14 cellular contexts compared by ENCODE assay signal in genomic region chr12:52667509-52667908, GRCh38. TPM values are rescaled to one million over a fixed set of nuclear protein-coding genes. Genes with fewer than 3 reads are reported as not detected.
DNase-seq lines count a peak whose midpoint lies in the region; FAIRE-seq and TF ChIP-seq lines count a peak whose summit lies in the region.
"Had no signal": no experiment of that assay in that cellular context is flagged by ENCODE, and none has a peak within 500 bp of the region (broad histone marks: within the 10 kb centered on the region; RNA-seq: fewer than 3 reads in every experiment).

No MANE protein-coding gene starts in this region.

- no peak for FAIRE-seq in D721Med (lab: Jason Lieb, UNC)

- H4K20me1 ChIP-seq in OCI-LY1 (ENCODE audit: insufficient read depth, low read length): no peaks in the 10 kb centered on the region

- no peak overlapping the region for H2AFZ ChIP-seq in OCI-LY1 (ENCODE audit: low read length)

- no peak overlapping the region for H3K4me3 ChIP-seq in A673 (ENCODE audit: low read depth, low read length, poor library complexity, severe bottlenecking)
- H3K4me3 ChIP-seq in GM06990 (replicated peaks; ENCODE audit: low read depth, low read length): no peak overlapping the region
- H3K4me3 ChIP-seq in OCI-LY1 (ENCODE audit: low read depth, low read length, poor library complexity, severe bottlenecking): no peak overlapping the region
- H3K4me3 ChIP-seq in fibroblast of the aortic adventitia (ENCODE audit: low read depth, low read length): no peak overlapping the region
- H3K4me3 ChIP-seq: gastroesophageal sphincter, left lung had no signal

- no peak overlapping the region for H3K27ac ChIP-seq in A673 (ENCODE audit: low read depth, low read length, poor library complexity, severe bottlenecking)
- no peak overlapping the region for H3K27ac ChIP-seq in OCI-LY1 (ENCODE audit: low read depth, low read length, poor library complexity, severe bottlenecking)
- H3K27ac ChIP-seq: gastroesophageal sphincter, left lung had no signal

- intact Hi-C loops in A673 (cut with micrococcal nuclease; ENCODE audit: unreplicated experiment): loop anchor here (2.0 kb wide), 1 partner anchor 203 kb away; no protein-coding TSS in a partner anchor

- no peak overlapping the region for H3K4me2 ChIP-seq in OCI-LY1 (ENCODE audit: low read length)

- H3K36me3 ChIP-seq in A673 (ENCODE audit: insufficient read depth, low read length, poor library complexity, severe bottlenecking): no peaks in the 10 kb centered on the region
- H3K36me3 ChIP-seq in GM06990 (ENCODE audit: control insufficient read depth, insufficient read depth, low read length): no peaks in the 10 kb centered on the region
- no peaks in the 10 kb centered on the region for H3K36me3 ChIP-seq in OCI-LY1 (ENCODE audit: insufficient read depth, low read length)
- H3K36me3 ChIP-seq: gastroesophageal sphincter, left lung had no signal

- POLR2A ChIA-PET in A673 (lab: Charles Lee; ENCODE audit: low non-redundant PET): no interaction called here

- H3K4me1 ChIP-seq in A673 (ENCODE audit: insufficient read depth, low read length, poor library complexity, severe bottlenecking): no peaks in the 10 kb centered on the region
- no peaks in the 10 kb centered on the region for H3K4me1 ChIP-seq in OCI-LY1 (ENCODE audit: insufficient read depth, low read length, severe bottlenecking)
- H3K4me1 ChIP-seq: gastroesophageal sphincter, left lung had no signal

- H3K9me2 ChIP-seq in OCI-LY1 (ENCODE audit: low read depth, low read length): no peaks in the 10 kb centered on the region

- H3K79me2 ChIP-seq in OCI-LY1 (ENCODE audit: insufficient read depth, low read length): no peaks in the 10 kb centered on the region

- peak; percentile 35 for DNase-seq in A673 (ENCODE audit: low spot score)
- DNase-seq in GM06990 (ENCODE audit: extremely low read depth, insufficient read length): no peak
- no peak for DNase-seq in fibroblast of the aortic adventitia (ENCODE audit: low read depth)
- no peak for DNase-seq in NCI-H146 treated with DMSO at 0.1 percent for 48 hours (lab: John Stamatoyannopoulos, UW; ENCODE audit: unreplicated experiment)
- no peak for DNase-seq in globus pallidus (ENCODE audit: low spot score)
- no peak for DNase-seq in activated naive CD4-positive, alpha-beta T cell treated with Interleukin-2 at 50 U/mL for 16 hours
- no peak for DNase-seq in D721Med (ENCODE audit: insufficient read length, low spot score)
- DNase-seq: activated CD8-positive, alpha-beta memory T cell treated with anti-CD3 and anti-CD28 coated beads, Interleukin-2, amount 50 U/mL, for 4 hours; activated naive CD8-positive, alpha-beta T cell treated with anti-CD3 and anti-CD28 coated beads, Interleukin-2, amount 50 U/mL, for 24 hours; CD4-positive, alpha-beta memory T cell; left lung; NCI-H446 had no signal

- CTCF ChIA-PET in A673 (lab: Charles Lee): interaction anchor here (0.7 to 1.7 kb wide), 5 partner anchors 198 to 276 kb away, joined by 3 to 9 read pairs (median 4); no protein-coding TSS in a partner anchor

- no peak overlapping the region for H3K9ac ChIP-seq in OCI-LY1 (ENCODE audit: low read length)

- H3K27me3 ChIP-seq in A673 (replicated peaks; ENCODE audit: insufficient read depth, low read depth, low read length, poor library complexity): no peaks in the 10 kb centered on the region
- H3K27me3 ChIP-seq in GM06990 (replicated peaks; ENCODE audit: control insufficient read depth, insufficient read depth, low read length): no peaks in the 10 kb centered on the region; the same call in 1 of the 2 replicates
- H3K27me3 ChIP-seq in OCI-LY1 (ENCODE audit: insufficient read depth, low read length): no peaks in the 10 kb centered on the region

- no peaks in the 10 kb centered on the region for H3F3A ChIP-seq in OCI-LY1 (ENCODE audit: insufficient read depth, low read length)

- TF ChIP-seq CTCF in A673 (conservative IDR thresholded peaks at IDR 0.05; ENCODE audit: low read depth, low read length) (peak; percentile 64), GM06990 (IDR thresholded peaks at IDR 0.05; ENCODE audit: insufficient read depth, low read length, poor library complexity, severe bottlenecking) (peak; percentile 35), OCI-LY1 (IDR thresholded peaks at IDR 0.05; ENCODE audit: low read length) (0 out of 2 replicates have a peak, but pooled peaks have one; percentile 14), fibroblast of the aortic adventitia (IDR thresholded peaks at IDR 0.05; ENCODE audit: insufficient read depth, low read length) (peak; percentile 38), D721Med (IDR thresholded peaks at IDR 0.05; ENCODE audit: insufficient read depth, missing control alignments) (no peak)

- no TSS peak for BruUV-seq in A673 (replicated peaks; lab: Mats Ljungman, UMichigan)

- H3K9me3 ChIP-seq in A673 (ENCODE audit: low read depth, low read length, poor library complexity, severe bottlenecking): no peaks in the 10 kb centered on the region
- no peaks in the 10 kb centered on the region for H3K9me3 ChIP-seq in OCI-LY1 (ENCODE audit: low read length)
- H3K9me3 ChIP-seq: gastroesophageal sphincter, left lung had no signal

RNA-seq across cellular contexts. Expression of gene KRT1, which starts 12.7 kb away (rescaled TPM):
- total RNA-seq in A673 (2021): not detected in 2 replicates
- total RNA-seq in fibroblast of the aortic adventitia (ENCODE audit: low replicate concordance): not detected in 2 replicates
- total RNA-seq: gastroesophageal sphincter had no signal

RNA-seq across cellular contexts. Expression of gene KRT2, which starts 15.5 kb away (rescaled TPM):
- total RNA-seq in A673 (2021) (not detected in 2 replicates), fibroblast of the aortic adventitia (ENCODE audit: low replicate concordance) (not detected in 2 replicates)
- total RNA-seq: gastroesophageal sphincter, left lung had no signal

RNA-seq across cellular contexts. Expression of gene KRT77, which starts 35.8 kb away (rescaled TPM):
- total RNA-seq in A673 (2021) (not detected in 2 replicates), fibroblast of the aortic adventitia (ENCODE audit: low replicate concordance) (not detected in 2 replicates)
- total RNA-seq: CD4-positive, alpha-beta memory T cell; gastroesophageal sphincter; left lung had no signal

RNA-seq across cellular contexts. Expression of gene KRT73, which starts 49.1 kb away (rescaled TPM):
- total RNA-seq in A673 (2021): not detected in 2 replicates
- total RNA-seq in fibroblast of the aortic adventitia (ENCODE audit: low replicate concordance): not detected in 2 replicates
- total RNA-seq: gastroesophageal sphincter, left lung had no signal
